ENCODE assay signal across 1 cellular context in genomic region chr3:13335062-13335461, GRCh38.
TF ChIP-seq lines count a peak whose summit lies in the region.

No MANE protein-coding gene starts in this region.

TF ChIP-seq in IMR-90, 13 proteins besides CTCF, POLR2A, EP300 and RAD21 (continued from another document):
- no peak for TF ChIP-seq MXI1 (IDR thresholded peaks at IDR 0.05; ENCODE audit: borderline replicate concordance, low read depth, low read length)
